ENCODE assay signal across 8 cellular contexts in the genomic region with DNA sequence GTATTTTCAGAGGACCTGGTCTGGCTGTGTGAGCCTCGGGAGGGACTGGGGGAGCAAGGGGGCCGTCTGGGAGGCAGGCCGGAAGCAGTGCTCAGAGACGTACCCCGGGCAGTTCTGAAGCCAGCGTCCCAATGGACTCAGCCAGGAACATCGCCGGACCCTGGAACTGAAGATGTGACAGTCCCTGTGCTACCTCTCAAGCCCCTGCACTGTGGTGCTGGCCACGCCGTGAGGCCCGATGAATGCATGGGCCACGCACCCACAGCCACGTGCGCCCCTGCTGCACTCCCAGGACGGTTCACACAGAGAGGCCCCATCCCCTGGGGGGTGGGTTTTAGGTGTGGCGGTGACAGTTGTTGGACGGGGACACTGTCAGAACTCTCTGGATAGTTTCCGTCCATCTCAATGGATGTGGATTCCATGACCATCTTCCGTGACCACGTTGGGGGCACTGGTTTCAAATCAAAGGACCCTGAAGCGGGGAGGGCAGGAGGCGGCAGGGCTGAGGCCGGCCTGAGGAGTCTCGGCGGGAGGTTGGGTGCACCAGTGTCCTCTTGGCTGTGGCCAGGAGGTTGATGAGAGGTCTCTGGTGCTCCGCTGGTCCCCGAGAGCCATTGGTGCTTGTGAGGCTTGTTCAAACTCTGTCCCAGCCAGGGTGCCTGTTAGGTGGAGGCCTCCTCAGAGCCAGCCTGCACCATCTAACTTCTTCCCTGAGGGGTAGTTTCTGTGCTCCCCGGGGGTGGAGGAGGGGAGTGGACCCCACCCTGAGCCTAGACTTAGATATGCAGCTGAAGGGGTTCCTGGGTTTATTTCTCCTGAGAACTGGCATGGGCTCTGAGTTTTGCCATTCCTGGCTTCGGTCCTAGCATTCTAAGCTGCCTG.
"Had no signal": no experiment of that assay in that cellular context is flagged by ENCODE, and none has a peak within 500 bp of the region (broad histone marks: within the 10 kb centered on the region; RNA-seq: fewer than 3 reads in every experiment).

No MANE protein-coding gene starts in this region.

- H3K27me3 ChIP-seq: ascending aorta, cardiac muscle cell, ovary had no signal

- H3K36me3 ChIP-seq: left ventricle myocardium inferior, ovary had no signal

- H3K4me3 ChIP-seq: ascending aorta, cardiac muscle cell, heart left ventricle, left ventricle myocardium inferior, ovary, stomach, thoracic aorta had no signal

- H3K9me3 ChIP-seq: ascending aorta, heart left ventricle, left ventricle myocardium inferior, ovary, stomach, thoracic aorta had no signal

- H3K27ac ChIP-seq: ascending aorta, cardiac muscle cell, left ventricle myocardium inferior, ovary, stomach, thoracic aorta had no signal

- DNase-seq: activated T-cell treated with anti-CD3 and anti-CD28 coated beads, Interleukin-2, amount 50 U/mL, for 4 hours; left ventricle myocardium inferior had no signal
